19 cellular contexts compared by ENCODE assay signal in the genomic region with DNA sequence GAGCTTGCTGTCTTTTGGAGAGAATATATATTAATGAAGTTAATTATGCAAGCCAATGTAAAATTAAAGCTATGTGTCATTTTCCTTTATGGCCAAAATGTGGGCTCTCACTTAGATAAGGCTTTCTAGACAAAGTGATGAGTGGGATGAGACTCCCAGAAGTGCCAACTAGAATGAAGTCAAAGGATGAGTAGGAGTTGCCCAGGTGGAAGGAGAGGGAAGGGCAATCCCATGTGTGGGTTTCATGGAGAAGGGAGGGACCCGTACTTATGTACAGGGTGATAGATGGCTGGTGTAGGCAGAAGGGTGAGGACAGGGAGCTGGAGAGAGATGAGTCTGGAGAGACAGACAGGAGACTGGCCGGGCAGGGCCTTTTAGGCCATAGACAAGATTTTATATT.
DNase-seq lines count a peak whose midpoint lies in the region; ATAC-seq and TF ChIP-seq lines count a peak whose summit lies in the region.
"Had no signal": no experiment of that assay in that cellular context is flagged by ENCODE, and none has a peak within 500 bp of the region (broad histone marks: within the 10 kb centered on the region; RNA-seq: fewer than 3 reads in every experiment).

No MANE protein-coding gene starts in this region.

- H3K4me3 ChIP-seq in HEK293 (ENCODE audit: low read depth, low read length) (no peak overlapping the region), ascending aorta (no peak overlapping the region), aorta (ENCODE audit: low read length in 2 of 2) (no peak overlapping the region)
- H3K4me3 ChIP-seq: A549; BLaER1 treated with 17β-estradiol and CSF1 and Interleukin-3, amounts not matched to agents 10 nM and 100 nM had no signal

- H3K4me1 ChIP-seq in HEK293 (ENCODE audit: control insufficient read depth, insufficient read depth, low read length) (no peaks in the 10 kb centered on the region), ascending aorta (peaks cover 5 to 56% of the 10 kb centered on the region in 2 donors), aorta (ENCODE audit: control insufficient read depth in 1 of 2, insufficient read depth in 2 of 2, low read length in 2 of 2) (peaks cover 8 to 20% of the 10 kb centered on the region in 2 donors)
- H3K4me1 ChIP-seq: A549; BE2C; BLaER1 treated with 17β-estradiol and CSF1 and Interleukin-3, amounts not matched to agents 10 nM and 100 nM had no signal

- H3K9me3 ChIP-seq in HEK293 (ENCODE audit: control insufficient read depth, insufficient read depth, low read depth, low read length), result no peaks in the 10 kb centered on the region
- H3K9me3 ChIP-seq in ascending aorta, result no peaks in the 10 kb centered on the region
- H3K9me3 ChIP-seq in aorta (ENCODE audit: control insufficient read depth, low read length), result no peaks in the 10 kb centered on the region
- H3K9me3 ChIP-seq: A549; BE2C; BLaER1 treated with 17β-estradiol and CSF1 and Interleukin-3, amounts not matched to agents 10 nM and 100 nM had no signal

- no peaks in the 10 kb centered on the region for H3K27me3 ChIP-seq in ascending aorta
- no peaks in the 10 kb centered on the region for H3K27me3 ChIP-seq in aorta (ENCODE audit: control insufficient read depth in 1 of 2, insufficient read depth in 2 of 2, low read length in 1 of 2)
- H3K27me3 ChIP-seq: BE2C; BLaER1 treated with 17β-estradiol and CSF1 and Interleukin-3, amounts not matched to agents 10 nM and 100 nM had no signal

- DNase-seq in ascending aorta (ENCODE audit: low spot score in 2 of 2), result no peak
- peak; percentile 17 for DNase-seq in retina
- no peak for DNase-seq in aorta
- DNase-seq in erythroblast (lab: John Stamatoyannopoulos, UW), result no peak
- DNase-seq in Right ventricle myocardium superior, result no peak
- DNase-seq in HuH-7.5 (ENCODE audit: low spot score), result no peak
- DNase-seq: 8988T; AML-193; BE2C; Calu3; CD4-positive, alpha-beta T cell; COR-L47; DMS53; DMS79 treated with DMSO at 0.1 percent for 48 hours; GF-D8; GOT3 had no signal

- TF ChIP-seq POLR2A in erythroblast (IDR thresholded peaks at IDR 0.05; ENCODE audit: low read length), result no peak

- POLR2A ChIA-PET in HEK293 (lab: Yijun Ruan, JAX), result no interaction called here

- H3K36me3 ChIP-seq in HEK293 (ENCODE audit: control insufficient read depth in 2 of 2, insufficient read depth in 1 of 2, low read length in 2 of 2), result no peaks in the 10 kb centered on the region
- H3K36me3 ChIP-seq in ascending aorta, result no peaks in the 10 kb centered on the region
- no peaks in the 10 kb centered on the region for H3K36me3 ChIP-seq in aorta (ENCODE audit: control insufficient read depth in 1 of 2, insufficient read depth in 2 of 2, low read length in 1 of 2)
- H3K36me3 ChIP-seq: BE2C; BLaER1 treated with 17β-estradiol and CSF1 and Interleukin-3, amounts not matched to agents 10 nM and 100 nM had no signal

- intact Hi-C loops in ascending aorta (cut with DNase I) (loop anchor here (5.0 kb wide), 1 partner anchor 427 kb away; no protein-coding TSS in a partner anchor), aorta (cut with DNase I) (no loop called here), Right ventricle myocardium superior (cut with DNase I) (no loop called here)

- no peak for TF ChIP-seq CTCF in HEK293 (tag by site-specific recombination; IDR thresholded peaks at IDR 0.05)
- no peak for TF ChIP-seq CTCF in ascending aorta (IDR thresholded peaks at IDR 0.05)

- ATAC-seq in aorta (ENCODE audit: low FRiP score) (no peak), Right ventricle myocardium superior (ENCODE audit: poor library complexity) (no peak)
- ATAC-seq: A549 had no signal

- CTCF ChIA-PET in HEK293 (lab: Yijun Ruan, JAX), result interaction anchor here (0.5 kb wide), 1 partner anchor 241 kb away, joined by 3 read pairs; no protein-coding TSS in a partner anchor

- H3K27ac ChIP-seq in HEK293 (ENCODE audit: extremely low read depth, low read depth, low read length) (no peak overlapping the region), ascending aorta (peak overlapping the region; percentile 57 to 63), aorta (ENCODE audit: low read depth in 1 of 2, low read length in 2 of 2) (peak overlapping the region; percentile 49 to 64)
- H3K27ac ChIP-seq: A549; BLaER1 treated with 17β-estradiol and CSF1 and Interleukin-3, amounts not matched to agents 10 nM and 100 nM had no signal

- WGBS in aorta, 2 donors, result 92 to 95% methylated on average over 2 of the region's 2 CpGs

TF ChIP-seq in HEK293, 187 proteins besides CTCF, POLR2A, EP300 and RAD21:
- TF ChIP-seq EGR2 (tag by site-specific recombination; IDR thresholded peaks at IDR 0.05; ENCODE audit: low read depth) (peak; percentile 97), ZFHX2 (tag by site-specific recombination; conservative IDR thresholded peaks at IDR 0.05) (peak; percentile 86), ZBTB20 (tag by site-specific recombination; IDR thresholded peaks at IDR 0.05) (no peak)
